In genomic region chr2:63845866-63846265, GRCh38 we compare ENCODE assay signal across 1 cellular context.
TF ChIP-seq lines count a peak whose summit lies in the region.

No MANE protein-coding gene starts in this region.

TF ChIP-seq in WTC11, 78 proteins besides CTCF, POLR2A, EP300 and RAD21 (continued from another document):
- no peak for TF ChIP-seq E2F1 (CRISPR knock-in tag; IDR thresholded peaks at IDR 0.05)
